ENCODE assay signal across 17 cellular contexts in genomic region chr5:54227109-54227508, GRCh38.
DNase-seq lines count a peak whose midpoint lies in the region; ATAC-seq and TF ChIP-seq lines count a peak whose summit lies in the region.
"Had no signal": no experiment of that assay in that cellular context is flagged by ENCODE, and none has a peak within 500 bp of the region (broad histone marks: within the 10 kb centered on the region; RNA-seq: fewer than 3 reads in every experiment).

No MANE protein-coding gene starts in this region.

- H3K27me3 Mint-ChIP-seq in MCF 10A (ENCODE audit: insufficient read depth, unreplicated experiment), result no peaks in the 10 kb centered on the region
- H3K27me3 Mint-ChIP-seq: CD4-positive, alpha-beta memory T cell had no signal

- H3K4me3 Mint-ChIP-seq in MCF 10A (ENCODE audit: unreplicated experiment), result no peak overlapping the region
- H3K4me3 Mint-ChIP-seq: CD14-positive monocyte; CD4-positive, alpha-beta memory T cell; H9 had no signal

- POLR2A ChIA-PET in MCF 10A (lab: Yijun Ruan, JAX), result no interaction called here

- no peaks in the 10 kb centered on the region for H3K27me3 ChIP-seq in mammary epithelial cell (ENCODE audit: insufficient read depth, low read length)
- H3K27me3 ChIP-seq in foreskin keratinocyte, result no peaks in the 10 kb centered on the region
- H3K27me3 ChIP-seq in esophagus squamous epithelium, result no peaks in the 10 kb centered on the region

- no peaks in the 10 kb centered on the region for H4K20me1 ChIP-seq in mammary epithelial cell (ENCODE audit: insufficient read depth, low read length)

- H3K36me3 ChIP-seq in mammary epithelial cell (ENCODE audit: insufficient read depth, low read length) (no peaks in the 10 kb centered on the region), esophagus squamous epithelium (no peaks in the 10 kb centered on the region)

- ATAC-seq in foreskin keratinocyte, result peak; percentile 66
- ATAC-seq: A549 had no signal

- in situ Hi-C loops in mammary epithelial cell (cut with MboI; ENCODE audit: low sequenced_read_pairs in 2 of 2), result no loop called here

- no peaks in the 10 kb centered on the region for H3K4me1 ChIP-seq in mammary epithelial cell (ENCODE audit: insufficient read depth, low read length)
- H3K4me1 ChIP-seq in foreskin keratinocyte, result no peaks in the 10 kb centered on the region
- peaks cover 0 to 5% (median 0%) of the 10 kb centered on the region in 3 donors for H3K4me1 ChIP-seq in esophagus squamous epithelium

- intact Hi-C loops in mammary epithelial cell (cut with micrococcal nuclease) (no loop called here), MCF 10A (cut with micrococcal nuclease) (no loop called here), esophagus squamous epithelium (cut with DNase I) (no loop called here)

- no peak overlapping the region for H2AFZ ChIP-seq in mammary epithelial cell (ENCODE audit: low read depth, low read length)

- no peaks in the 10 kb centered on the region for H3K9me3 Mint-ChIP-seq in MCF 10A (ENCODE audit: unreplicated experiment)

- BruUV-seq in mammary epithelial cell (replicated peaks; lab: Mats Ljungman, UMichigan), result no TSS peak
- BruUV-seq in MCF 10A (replicated peaks; lab: Mats Ljungman, UMichigan), result no TSS peak

- peaks cover 10% of the 10 kb centered on the region for H3K4me1 Mint-ChIP-seq in MCF 10A (ENCODE audit: insufficient read depth, unreplicated experiment)

- H3K27ac Mint-ChIP-seq in MCF 10A (ENCODE audit: low read depth, unreplicated experiment), result no peak overlapping the region
- H3K27ac Mint-ChIP-seq: CD4-positive, alpha-beta memory T cell; H9 had no signal

- no peak for TF ChIP-seq CTCF in mammary epithelial cell (conservative IDR thresholded peaks at IDR 0.05 in 1 of 2, IDR thresholded peaks at IDR 0.05 in 1 of 2; ENCODE audit: extremely low read depth in 1 of 2, insufficient read depth in 1 of 2, low read depth in 1 of 2, low read length in 2 of 2)
- no peak for TF ChIP-seq CTCF in MCF 10A (IDR thresholded peaks at IDR 0.05; ENCODE audit: unreplicated experiment)
- TF ChIP-seq CTCF in epithelial cell of esophagus (IDR thresholded peaks at IDR 0.05; ENCODE audit: insufficient read depth, low read depth, low read length, missing control alignments), result no peak
- no peak for TF ChIP-seq CTCF in foreskin keratinocyte (conservative IDR thresholded peaks at IDR 0.05)
- TF ChIP-seq CTCF in esophagus squamous epithelium (IDR thresholded peaks at IDR 0.05), result no peak

- CTCF ChIA-PET in mammary epithelial cell (lab: Charles Lee; ENCODE audit: low non-redundant PET), result interaction anchor here (0.5 to 0.6 kb wide), 2 partner anchors 16 to 780 kb away, joined by 4 to 8 read pairs; no protein-coding TSS in a partner anchor
- CTCF ChIA-PET in MCF 10A (lab: Yijun Ruan, JAX), result interaction anchor here (0.6 to 4.3 kb wide), 10 partner anchors 9 to 1056 kb away, joined by 3 to 28 read pairs (median 4); no protein-coding TSS in a partner anchor

- peaks cover 7% of the 10 kb centered on the region for H3K36me3 Mint-ChIP-seq in MCF 10A (ENCODE audit: insufficient read depth, unreplicated experiment)
- H3K36me3 Mint-ChIP-seq: CD14-positive monocyte had no signal

- H3K9me3 ChIP-seq in mammary epithelial cell (replicated peaks; ENCODE audit: insufficient read depth, low read length) (no peaks in the 10 kb centered on the region), esophagus squamous epithelium (no peaks in the 10 kb centered on the region)
- H3K9me3 ChIP-seq: A549 had no signal

- WGBS in mammary epithelial cell (ENCODE audit: low coverage, missing lambda C conversion rate), result 81% methylated on average over 3 of the region's 3 CpGs
- WGBS in esophagus squamous epithelium, 2 donors, result 71 to 90% methylated on average over 3 of the region's 3 CpGs

- dilution Hi-C loops in mammary epithelial cell (cut with HindIII; ENCODE audit: low sequenced_read_pairs), result no loop called here

- TF ChIP-seq POLR2A in esophagus squamous epithelium (IDR thresholded peaks at IDR 0.05), result no peak

- no peak overlapping the region for H3K9ac ChIP-seq in mammary epithelial cell (ENCODE audit: insufficient read depth, low read length)

- no peak overlapping the region for H3K4me2 ChIP-seq in mammary epithelial cell (ENCODE audit: insufficient read depth, low read depth, low read length)
- H3K4me2 ChIP-seq: A549 had no signal

- H3K27ac ChIP-seq in mammary epithelial cell (ENCODE audit: insufficient read depth, low read depth, low read length) (no peak overlapping the region), foreskin keratinocyte (no peak overlapping the region), esophagus squamous epithelium (no peak overlapping the region)
- H3K27ac ChIP-seq: 22Rv1, A549 had no signal

- peaks cover 24% of the 10 kb centered on the region for H3K79me2 ChIP-seq in mammary epithelial cell (ENCODE audit: insufficient read depth, low read length)

- DNase-seq in mammary epithelial cell (peak; percentile 58), MCF 10A (ENCODE audit: unreplicated experiment) (no peak), epithelial cell of esophagus (ENCODE audit: low read depth) (peak; percentile 77), foreskin keratinocyte (peak; percentile 19 to 56), NCI-H446 (lab: John Stamatoyannopoulos, UW) (no peak), esophagus squamous epithelium (lab: John Stamatoyannopoulos, UW) (no peak)
- no peak for DNase-seq in activated CD4-positive, alpha-beta T cell treated with anti-CD3 and anti-CD28 coated beads for 1 hour
- DNase-seq: AML-193; Calu3; CD4-positive, alpha-beta memory T cell; DMS79 treated with DMSO at 0.1 percent for 48 hours; GF-D8; GOT3; H9 had no signal

- H3K4me3 ChIP-seq in mammary epithelial cell (replicated peaks in 1 of 3; ENCODE audit: insufficient read depth in 1 of 3, low read depth in 2 of 3, low read length in 3 of 3), result no peak overlapping the region
- no peak overlapping the region for H3K4me3 ChIP-seq in epithelial cell of esophagus (ENCODE audit: low read length)
- H3K4me3 ChIP-seq in esophagus squamous epithelium, result no peak overlapping the region
- H3K4me3 ChIP-seq: A549 had no signal

Comparison
In these comparisons a context has a peak if more than half of its experiments do, and no peak if none do; other contexts are left out.
1. DNase-seq: peak in mammary epithelial cell (single experiment), epithelial cell of esophagus (single experiment) and foreskin keratinocyte (2 of 2); none in MCF 10A (single experiment), activated CD4-positive, alpha-beta T cell treated with anti-CD3 and anti-CD28 coated beads for 1 hour (single experiment), NCI-H446 (0 of 2) and esophagus squamous epithelium (single experiment).